In the genomic region with DNA sequence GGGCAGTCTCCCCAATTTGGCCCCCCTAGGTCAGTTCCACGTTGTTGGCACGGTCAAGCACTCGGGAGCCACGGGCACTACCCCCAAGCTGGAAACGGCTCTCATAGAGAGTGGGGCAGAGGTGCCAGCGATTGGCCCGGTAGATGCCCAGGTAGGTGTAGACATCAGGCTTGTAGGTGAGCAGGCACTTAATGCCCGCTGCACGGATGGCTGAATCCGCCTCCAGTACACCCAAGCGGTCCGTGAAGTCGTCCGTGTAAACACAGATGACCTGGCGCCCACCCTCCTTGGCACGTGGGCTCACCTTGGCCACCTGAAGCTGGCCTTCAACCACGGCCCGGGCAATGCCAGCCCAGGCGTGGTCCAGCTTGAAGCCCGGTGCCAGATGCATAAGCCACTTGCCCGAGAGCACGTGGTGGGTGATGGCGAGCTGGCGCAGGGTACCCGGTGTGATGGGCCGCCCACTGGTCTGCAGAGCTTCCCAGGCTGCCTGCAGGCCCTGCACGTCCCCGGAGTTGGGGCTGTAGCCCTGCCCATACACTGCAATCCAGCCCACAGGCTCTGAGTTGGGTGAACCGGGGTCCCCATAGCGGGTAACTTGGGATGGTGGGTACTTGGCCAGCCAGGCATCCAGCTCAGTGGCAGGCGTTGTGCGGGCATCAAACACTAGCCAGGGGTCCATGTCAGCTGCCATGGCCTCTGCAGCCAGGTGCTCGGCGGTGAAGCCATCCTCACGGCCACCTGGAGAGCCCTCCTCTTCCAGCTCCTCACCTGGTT, we compare ENCODE assay signal across 9 cellular contexts. TPM values are rescaled to one million over a fixed set of nuclear protein-coding genes. Genes with fewer than 3 reads are reported as not detected.
DNase-seq lines count a peak whose midpoint lies in the region; ATAC-seq and TF ChIP-seq lines count a peak whose summit lies in the region.
"Had no signal": no experiment of that assay in that cellular context is flagged by ENCODE, and none has a peak within 500 bp of the region (broad histone marks: within the 10 kb centered on the region; RNA-seq: fewer than 3 reads in every experiment).

No MANE protein-coding gene starts in this region.

- no peak for ATAC-seq in T-cell (replicated peaks in 1 of 4)
- ATAC-seq in gastroesophageal sphincter, result no peak
- no peak for ATAC-seq in HG02981 (IDR thresholded peaks at IDR 0.05; ENCODE audit: unreplicated experiment)
- no peak for ATAC-seq in GM19452 (IDR thresholded peaks at IDR 0.05; ENCODE audit: unreplicated experiment)

- peak overlapping the region; percentile 84 to 86 for H3K27ac Mint-ChIP-seq in T-cell

- H3K9me3 Mint-ChIP-seq in T-cell, result no peaks in the 10 kb centered on the region

- H3K36me3 Mint-ChIP-seq in T-cell, result peaks cover 13% of the 10 kb centered on the region

- TF ChIP-seq CTCF in GM06990 (IDR thresholded peaks at IDR 0.05; ENCODE audit: insufficient read depth, low read length, poor library complexity, severe bottlenecking) (no peak), gastroesophageal sphincter (IDR thresholded peaks at IDR 0.05) (no peak)

- H3K4me3 ChIP-seq in GM06990 (replicated peaks; ENCODE audit: low read depth, low read length) (peak overlapping the region; percentile 96), gastroesophageal sphincter (peak overlapping the region; percentile 59 to 99), rectal smooth muscle tissue (ENCODE audit: low read length) (peak overlapping the region; percentile 97)

- H3K9me3 ChIP-seq in gastroesophageal sphincter, result no peaks in the 10 kb centered on the region

- WGBS in gastroesophageal sphincter (ENCODE audit: low coverage in 1 of 2), 2 donors, result 69% methylated on average over 6 of the region's 35 CpGs; no CpG with 5 or more reads in 1 of the 2 donors

- TF ChIP-seq POLR2A in gastroesophageal sphincter (IDR thresholded peaks at IDR 0.05), result no peak

- peak overlapping the region; percentile 78 to 98 (median 97) for H3K27ac ChIP-seq in gastroesophageal sphincter
- peak overlapping the region; percentile 94 for H3K27ac ChIP-seq in rectal smooth muscle tissue (ENCODE audit: low read depth, low read length)

- POLR2A ChIA-PET in T-cell (lab: Charles Lee), result interaction anchor here in 1 of 2 donors (1.0 kb wide), 1 partner anchor 23 kb away, joined by 3 read pairs; no protein-coding TSS in a partner anchor

- H3K4me3 Mint-ChIP-seq in T-cell, result peak overlapping the region; percentile 85 to 90 (median 86)

- peaks cover 41 to 52% (median 43%) of the 10 kb centered on the region in 3 donors for H3K4me1 Mint-ChIP-seq in T-cell

- no peaks in the 10 kb centered on the region for H3K27me3 Mint-ChIP-seq in T-cell

- H3K36me3 ChIP-seq in GM06990 (ENCODE audit: control insufficient read depth, insufficient read depth, low read length) (peaks cover 8% of the 10 kb centered on the region), gastroesophageal sphincter (peaks cover 0 to 29% of the 10 kb centered on the region in 2 donors), rectal smooth muscle tissue (ENCODE audit: control insufficient read depth, insufficient read depth, low read length) (peaks cover 7% of the 10 kb centered on the region)

- DNase-seq in GM06990 (ENCODE audit: extremely low read depth, insufficient read length) (no peak), T-cell (no peak), NCI-H1092 treated with DMSO at 0.1 percent for 48 hours (lab: John Stamatoyannopoulos, UW) (no peak), MV-4-11 (lab: John Stamatoyannopoulos, UW) (no peak)
- DNase-seq: stimulated activated naive CD4-positive, alpha-beta T cell treated with Interleukin-2 at 50 U/mL for 16 hours had no signal

- H3K9ac ChIP-seq in rectal smooth muscle tissue (ENCODE audit: low read length), result peak overlapping the region; percentile 70

- no peaks in the 10 kb centered on the region for H3K27me3 ChIP-seq in GM06990 (replicated peaks; ENCODE audit: control insufficient read depth, insufficient read depth, low read length)
- no peaks in the 10 kb centered on the region for H3K27me3 ChIP-seq in gastroesophageal sphincter
- H3K27me3 ChIP-seq in rectal smooth muscle tissue (ENCODE audit: control insufficient read depth, insufficient read depth, low read length), result no peaks in the 10 kb centered on the region

- peaks cover 0 to 66% (median 42%) of the 10 kb centered on the region in 3 donors for H3K4me1 ChIP-seq in gastroesophageal sphincter
- peaks cover 33% of the 10 kb centered on the region for H3K4me1 ChIP-seq in rectal smooth muscle tissue (ENCODE audit: control insufficient read depth, insufficient read depth, low read length)

- CTCF ChIA-PET in T-cell (lab: Charles Lee), result interaction anchor here in 1 of 2 donors (1.3 kb wide), 1 partner anchor 27 kb away, joined by 6 read pairs; a partner anchor contains a TSS

- no peak for TF ChIP-seq EP300 in gastroesophageal sphincter (IDR thresholded peaks at IDR 0.05)

RNA-seq across cellular contexts. Expression of a gene that starts 1.2 kb away (rescaled TPM):
- total RNA-seq in T-cell (10 to 100 TPM; 20.5 to 66.7 (median 63.3) TPM), gastroesophageal sphincter (10 to 100 TPM; 19.4 to 38.4 (median 33.3) TPM)

RNA-seq across cellular contexts. Expression of a gene that starts 1.6 kb away (rescaled TPM):
- 100 to 1,000 TPM in 3 of 5 donors, 10 to 100 TPM in 2; 56.3 to 122 (median 107) TPM for total RNA-seq in T-cell
- 100 to 1,000 TPM in 2 of 4 donors, 10 to 100 TPM in 2; 80.2 to 118 (median 98.8) TPM for total RNA-seq in gastroesophageal sphincter

RNA-seq across cellular contexts. Expression of a gene that starts 17.4 kb away (rescaled TPM):
- total RNA-seq in T-cell, result 1 to 10 TPM in 2 of 5 donors, under 1 TPM in 3; 0.49 to 1.6 (median 0.65) TPM
- total RNA-seq in gastroesophageal sphincter, result 10 to 100 TPM in 1 of 4 donors, 1 to 10 TPM in 3; 1.4 to 24.9 (median 4.1) TPM

RNA-seq across cellular contexts. Expression of a gene that starts 27.1 kb away (rescaled TPM):
- total RNA-seq in T-cell, result 10 to 100 TPM; 20.3 to 39.0 (median 37.4) TPM
- total RNA-seq in gastroesophageal sphincter, result 100 to 1,000 TPM in 1 of 4 donors, 10 to 100 TPM in 3; 68.7 to 111 (median 77.7) TPM

RNA-seq across cellular contexts. Expression of a gene that starts 27.7 kb away (rescaled TPM):
- total RNA-seq in T-cell, result not detected
- not detected for total RNA-seq in gastroesophageal sphincter
